ENCODE assay signal across 18 cellular contexts in the genomic region with DNA sequence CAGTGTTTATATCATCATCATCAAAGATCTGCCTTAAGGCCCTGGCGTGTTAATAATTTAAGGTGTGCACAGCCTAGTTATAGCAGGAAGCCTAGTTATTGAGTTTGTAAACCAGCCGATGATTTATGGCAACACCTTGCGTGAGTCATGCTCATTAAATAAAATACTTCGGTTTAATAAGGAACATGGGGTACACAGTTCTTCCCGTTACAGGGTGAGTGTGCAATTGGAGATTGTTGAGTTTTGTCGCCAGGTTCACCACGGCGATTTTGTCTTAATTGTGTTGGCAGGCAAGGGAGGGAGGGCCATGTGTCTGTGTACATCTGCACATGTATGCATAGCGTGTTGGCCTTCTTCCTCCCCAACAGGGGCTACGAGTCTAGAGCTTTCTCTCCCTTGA.
DNase-seq lines count a peak whose midpoint lies in the region; ATAC-seq and TF ChIP-seq lines count a peak whose summit lies in the region.
"Had no signal": no experiment of that assay in that cellular context is flagged by ENCODE, and none has a peak within 500 bp of the region (broad histone marks: within the 10 kb centered on the region; RNA-seq: fewer than 3 reads in every experiment).

No MANE protein-coding gene starts in this region.

- no peak for ATAC-seq in HG03565 (IDR thresholded peaks at IDR 0.05; ENCODE audit: unreplicated experiment)
- ATAC-seq in HG02588 (IDR thresholded peaks at IDR 0.05; ENCODE audit: unreplicated experiment), result no peak
- ATAC-seq: activated T-helper 17 cell treated with anti-CD3 and anti-CD28 coated beads, Interleukin-2, amount 50 U/mL, for 72 hours; K562; left colon had no signal

- CTCF ChIA-PET in MCF 10A (lab: Yijun Ruan, JAX), result interaction anchor here (0.6 to 1.0 kb wide), 3 partner anchors 26 to 248 kb away, joined by 3 to 5 read pairs (median 4); no protein-coding TSS in a partner anchor

- no peaks in the 10 kb centered on the region for H3K27me3 Mint-ChIP-seq in MCF 10A (ENCODE audit: insufficient read depth, unreplicated experiment)
- H3K27me3 Mint-ChIP-seq: activated B cell treated with CpG ODN at 0.5 μM for 24 hours; activated T-helper 17 cell treated with anti-CD3 and anti-CD28 coated beads, Interleukin-2, amount 50 U/mL, for 72 hours had no signal

- H3K9me3 Mint-ChIP-seq in MCF 10A (ENCODE audit: unreplicated experiment), result no peaks in the 10 kb centered on the region
- H3K9me3 Mint-ChIP-seq: activated B cell treated with CpG ODN at 0.5 μM for 24 hours; activated T-helper 17 cell treated with anti-CD3 and anti-CD28 coated beads, Interleukin-2, amount 50 U/mL, for 72 hours had no signal

- intact Hi-C loops in MCF 10A (cut with micrococcal nuclease), result loop anchor here (5.0 kb wide), 1 partner anchor 91 kb away; no protein-coding TSS in a partner anchor

- POLR2A ChIA-PET in MCF 10A (lab: Yijun Ruan, JAX), result interaction anchor here (0.6 to 2.3 kb wide), 12 partner anchors 10 to 255 kb away, joined by 3 to 15 read pairs (median 5); partner anchors contain the start of gene TFAP2A

- peak; percentile 21 for DNase-seq in HPDE6-E6E7 (ENCODE audit: extremely low spot score)
- peak; percentile 86 to 98 for DNase-seq in NCI-H1930 (lab: John Stamatoyannopoulos, UW)
- peak; percentile 56 for DNase-seq in MCF 10A (ENCODE audit: unreplicated experiment)
- peak; percentile 6 for DNase-seq in retina
- DNase-seq in NCI-H2171 treated with DMSO at 0.1 percent for 48 hours (lab: John Stamatoyannopoulos, UW), result no peak
- DNase-seq: activated B cell treated with CpG ODN at 0.5 μM for 24 hours; adrenal gland; C1 segment of cervical spinal cord; cerebellar nuclear complex; effector memory CD4-positive, alpha-beta T cell; left colon; NCI-H1105 treated with DMSO at 0.1 percent for 48 hours; NCI-H524; T-helper 1 cell had no signal

- peak overlapping the region; percentile 24 for H3K4me3 Mint-ChIP-seq in MCF 10A (ENCODE audit: unreplicated experiment)
- H3K4me3 Mint-ChIP-seq: activated B cell treated with CpG ODN at 0.5 μM for 24 hours; activated T-helper 17 cell treated with anti-CD3 and anti-CD28 coated beads, Interleukin-2, amount 50 U/mL, for 72 hours had no signal

- TF ChIP-seq CTCF in MCF 10A (IDR thresholded peaks at IDR 0.05; ENCODE audit: unreplicated experiment), result no peak

- peaks cover 31% of the 10 kb centered on the region for H3K4me1 Mint-ChIP-seq in MCF 10A (ENCODE audit: insufficient read depth, unreplicated experiment)
- H3K4me1 Mint-ChIP-seq: activated B cell treated with CpG ODN at 0.5 μM for 24 hours; activated T-helper 17 cell treated with anti-CD3 and anti-CD28 coated beads, Interleukin-2, amount 50 U/mL, for 72 hours had no signal

- BruUV-seq in MCF 10A (replicated peaks; lab: Mats Ljungman, UMichigan), result no TSS peak

- H3K27ac Mint-ChIP-seq in MCF 10A (ENCODE audit: low read depth, unreplicated experiment), result peak overlapping the region; percentile 55
- H3K27ac Mint-ChIP-seq: activated B cell treated with CpG ODN at 0.5 μM for 24 hours; activated T-helper 17 cell treated with anti-CD3 and anti-CD28 coated beads, Interleukin-2, amount 50 U/mL, for 72 hours had no signal

- H3K36me3 Mint-ChIP-seq in MCF 10A (ENCODE audit: insufficient read depth, unreplicated experiment), result peaks cover 6% of the 10 kb centered on the region
